ENCODE assay signal across 7 cellular contexts in genomic region chr2:173075056-173075780, GRCh38.
DNase-seq lines count a peak whose midpoint lies in the region; ATAC-seq and TF ChIP-seq lines count a peak whose summit lies in the region.

No MANE protein-coding gene starts in this region.

- H3K36me3 ChIP-seq in duodenal mucosa (ENCODE audit: control insufficient read depth in 1 of 2, insufficient read depth in 2 of 2, low read length in 2 of 2), result no peaks in the 10 kb centered on the region
- H3K36me3 ChIP-seq in neuron (ENCODE audit: insufficient read depth, low read length), result no peaks in the 10 kb centered on the region

- peak; percentile 55 for DNase-seq in NCI-H1105 (lab: John Stamatoyannopoulos, UW)
- DNase-seq in medulla oblongata (ENCODE audit: extremely low spot score), result no peak

- peak overlapping the region; percentile 66 for H3K4me3 ChIP-seq in GM12875 (ENCODE audit: low read depth, low read length)
- H3K4me3 ChIP-seq in duodenal mucosa (ENCODE audit: low read depth in 1 of 2, low read length in 2 of 2), result peak overlapping the region; percentile 94
- peak overlapping the region; percentile 90 for H3K4me3 ChIP-seq in neuron (ENCODE audit: low read length)

- H3K27me3 ChIP-seq in duodenal mucosa (ENCODE audit: control insufficient read depth in 1 of 2, insufficient read depth in 2 of 2, low read length in 2 of 2) (no peaks in the 10 kb centered on the region), neuron (ENCODE audit: insufficient read depth, low read length) (peaks cover 17% of the 10 kb centered on the region)

- peak overlapping the region; percentile 43 to 71 for H3K9ac ChIP-seq in duodenal mucosa (ENCODE audit: low read depth in 1 of 2, low read length in 2 of 2)

- TF ChIP-seq CTCF in GM12875 (IDR thresholded peaks at IDR 0.05; ENCODE audit: borderline replicate concordance, insufficient read depth, low read depth, low read length), result no peak

- H3K9me3 ChIP-seq in duodenal mucosa (ENCODE audit: control insufficient read depth in 1 of 2, low read length in 2 of 2) (no peaks in the 10 kb centered on the region), neuron (ENCODE audit: low read length) (no peaks in the 10 kb centered on the region)

- peak overlapping the region; percentile 77 for H3K27ac ChIP-seq in duodenal mucosa (ENCODE audit: low read depth, low read length)

- ATAC-seq in HG03139 (IDR thresholded peaks at IDR 0.05; ENCODE audit: unreplicated experiment) (no peak), GM21576 (IDR thresholded peaks at IDR 0.05; ENCODE audit: unreplicated experiment) (no peak)

- peak overlapping the region; percentile 95 for H2AFZ ChIP-seq in neuron (ENCODE audit: low read depth, low read length)

- H3K4me1 ChIP-seq in duodenal mucosa (ENCODE audit: control insufficient read depth in 1 of 2, insufficient read depth in 2 of 2, low read length in 2 of 2), result peaks cover 6 to 16% of the 10 kb centered on the region in 2 donors
- peaks cover 15% of the 10 kb centered on the region for H3K4me1 ChIP-seq in neuron (ENCODE audit: insufficient read depth, low read length)
